16 cellular contexts compared by ENCODE assay signal in genomic region chr3:158775801-158776399, GRCh38. TPM values are rescaled to one million over a fixed set of nuclear protein-coding genes. Genes with fewer than 3 reads are reported as not detected.
DNase-seq lines count a peak whose midpoint lies in the region; ATAC-seq, FAIRE-seq and TF ChIP-seq lines count a peak whose summit lies in the region.
"Had no signal": no experiment of that assay in that cellular context is flagged by ENCODE, and none has a peak within 500 bp of the region (broad histone marks: within the 10 kb centered on the region; RNA-seq: fewer than 3 reads in every experiment).

No MANE protein-coding gene starts in this region.

- no peak overlapping the region for H3K27ac Mint-ChIP-seq in stimulated activated naive B cell treated with anti-CD40 and anti-IgM and Interleukin-4, amounts not matched to agents 10 μg/mL and 1 μg/mL and 100 μg/mL, for 72 hours
- H3K27ac Mint-ChIP-seq: natural killer cell treated with Interleukin-12 subunit alpha and Interleukin-12 subunit beta and Interleukin-15 and Interleukin-18, amount 100 ng/mL, for 72 hours; T-helper 1 cell treated with Interleukin-12 subunit alpha and Interleukin-12 subunit beta and Interleukin-4 antibody, amounts not matched to agents 30 μg/mL and 1 μg/mL, for 36 hours had no signal

- DNase-seq in OCI-M1 (lab: John Stamatoyannopoulos, UW): peak; percentile 60
- DNase-seq in neuronal stem cell (ENCODE audit: low spot score): no peak
- DNase-seq in activated naive CD4-positive, alpha-beta T cell treated with Interleukin-2 at 50 U/mL for 16 hours: no peak
- no peak for DNase-seq in stimulated activated naive B cell treated with anti-CD40 and anti-IgM and Interleukin-4, amounts not matched to agents 10 μg/mL and 1 μg/mL and 100 μg/mL, for 72 hours
- no peak for DNase-seq in Karpas-422
- no peak for DNase-seq in kidney
- DNase-seq: activated CD4-positive, alpha-beta T cell treated with anti-CD3 and anti-CD28 coated beads for 4 hours; effector CD4-positive, alpha-beta T cell; left cardiac atrium; NCI-H446 had no signal

- H3K18ac ChIP-seq in neuronal stem cell (ENCODE audit: low read length): no peak overlapping the region

- H3K4me1 Mint-ChIP-seq in stimulated activated naive B cell treated with anti-CD40 and anti-IgM and Interleukin-4, amounts not matched to agents 10 μg/mL and 1 μg/mL and 100 μg/mL, for 72 hours: no peaks in the 10 kb centered on the region

- no peak overlapping the region for H2BK15ac ChIP-seq in neuronal stem cell (ENCODE audit: low read length)

- H4K20me1 ChIP-seq in Karpas-422 (ENCODE audit: insufficient read depth, low read depth, low read length): no peaks in the 10 kb centered on the region
- H4K20me1 ChIP-seq: BLaER1 treated with 17β-estradiol and CSF1 and Interleukin-3, amounts not matched to agents 10 nM and 100 nM had no signal

- H2BK5ac ChIP-seq in neuronal stem cell (ENCODE audit: low read length): no peak overlapping the region

- H3K4me2 ChIP-seq in neuronal stem cell (ENCODE audit: insufficient read depth, low read length, poor library complexity, severe bottlenecking): no peak overlapping the region
- no peak overlapping the region for H3K4me2 ChIP-seq in Karpas-422 (ENCODE audit: low read depth, low read length, poor library complexity, severe bottlenecking)

- no peak overlapping the region for H2BK120ac ChIP-seq in neuronal stem cell (ENCODE audit: low read depth, low read length)

- FAIRE-seq in kidney (lab: Jason Lieb, UNC): no peak

- H3K9ac ChIP-seq in neuronal stem cell (ENCODE audit: low read depth, low read length, poor library complexity) (no peak overlapping the region), Karpas-422 (ENCODE audit: low read length) (no peak overlapping the region), kidney (ENCODE audit: low read length in 2 of 2) (no peak overlapping the region)

- H3K36me3 Mint-ChIP-seq in stimulated activated naive B cell treated with anti-CD40 and anti-IgM and Interleukin-4, amounts not matched to agents 10 μg/mL and 1 μg/mL and 100 μg/mL, for 72 hours: peaks cover 5 to 17% of the 10 kb centered on the region in 2 donors
- H3K36me3 Mint-ChIP-seq: natural killer cell treated with Interleukin-12 subunit alpha and Interleukin-12 subunit beta and Interleukin-15 and Interleukin-18, amount 100 ng/mL, for 72 hours had no signal

- H2AFZ ChIP-seq in neuronal stem cell (ENCODE audit: low read length) (peak overlapping the region; percentile 45), Karpas-422 (ENCODE audit: low read length) (no peak overlapping the region)

- no peak overlapping the region for H2BK12ac ChIP-seq in neuronal stem cell (ENCODE audit: low read length)

- no peak overlapping the region for H4K91ac ChIP-seq in neuronal stem cell (ENCODE audit: low read depth, low read length, poor library complexity)

- no CpG with 5 or more reads among the region's 2 CpGs for WGBS in neuronal stem cell (ENCODE audit: extremely low coverage in 2 of 2, insufficient read length in 2 of 2, insufficient replicate concordance in 1 of 2), 2 donors

- H2AK5ac ChIP-seq in neuronal stem cell (ENCODE audit: low read depth, low read length): no peak overlapping the region

- H3K36me3 ChIP-seq in neuronal stem cell (replicated peaks in 1 of 2; ENCODE audit: control insufficient read depth in 2 of 2, insufficient read depth in 2 of 2, low read length in 2 of 2) (no peaks in the 10 kb centered on the region), Karpas-422 (ENCODE audit: insufficient read depth, low read length) (no peaks in the 10 kb centered on the region), kidney (ENCODE audit: control insufficient read depth in 1 of 2, insufficient read depth in 2 of 2, low read length in 2 of 2) (no peaks in the 10 kb centered on the region)
- H3K36me3 ChIP-seq: BLaER1 treated with 17β-estradiol and CSF1 and Interleukin-3, amounts not matched to agents 10 nM and 100 nM; gastroesophageal sphincter had no signal

- H3K4me3 ChIP-seq in neuronal stem cell (ENCODE audit: low read length in 2 of 2) (no peak overlapping the region), Karpas-422 (ENCODE audit: low read length) (no peak overlapping the region), kidney (ENCODE audit: low read length in 2 of 2) (no peak overlapping the region)
- H3K4me3 ChIP-seq: BLaER1 treated with 17β-estradiol and CSF1 and Interleukin-3, amounts not matched to agents 10 nM and 100 nM; gastroesophageal sphincter had no signal

- no peaks in the 10 kb centered on the region for H3K79me2 ChIP-seq in Karpas-422 (ENCODE audit: low read length)

- intact Hi-C loops in kidney (cut with DNase I): no loop called here

- H3K27me3 Mint-ChIP-seq in stimulated activated naive B cell treated with anti-CD40 and anti-IgM and Interleukin-4, amounts not matched to agents 10 μg/mL and 1 μg/mL and 100 μg/mL, for 72 hours: no peaks in the 10 kb centered on the region
- H3K27me3 Mint-ChIP-seq: natural killer cell treated with Interleukin-12 subunit alpha and Interleukin-12 subunit beta and Interleukin-15 and Interleukin-18, amount 100 ng/mL, for 72 hours had no signal

- no peak overlapping the region for H3K27ac ChIP-seq in neuronal stem cell (replicated peaks; ENCODE audit: low read length)
- no peak overlapping the region for H3K27ac ChIP-seq in Karpas-422 (ENCODE audit: low read length)
- H3K27ac ChIP-seq in kidney (ENCODE audit: low read depth in 2 of 2, low read length in 2 of 2): no peak overlapping the region

- no peak overlapping the region for H3K23ac ChIP-seq in neuronal stem cell (ENCODE audit: low read depth, low read length, poor library complexity)

- no peaks in the 10 kb centered on the region for H3K9me3 Mint-ChIP-seq in stimulated activated naive B cell treated with anti-CD40 and anti-IgM and Interleukin-4, amounts not matched to agents 10 μg/mL and 1 μg/mL and 100 μg/mL, for 72 hours
- H3K9me3 Mint-ChIP-seq: natural killer cell treated with Interleukin-12 subunit alpha and Interleukin-12 subunit beta and Interleukin-15 and Interleukin-18, amount 100 ng/mL, for 72 hours; T-helper 1 cell treated with Interleukin-12 subunit alpha and Interleukin-12 subunit beta and Interleukin-4 antibody, amounts not matched to agents 30 μg/mL and 1 μg/mL, for 36 hours had no signal

- H3K4ac ChIP-seq in neuronal stem cell (ENCODE audit: low read length): no peak overlapping the region

- no peak overlapping the region for H3K4me3 Mint-ChIP-seq in stimulated activated naive B cell treated with anti-CD40 and anti-IgM and Interleukin-4, amounts not matched to agents 10 μg/mL and 1 μg/mL and 100 μg/mL, for 72 hours
- H3K4me3 Mint-ChIP-seq: natural killer cell treated with Interleukin-12 subunit alpha and Interleukin-12 subunit beta and Interleukin-15 and Interleukin-18, amount 100 ng/mL, for 72 hours; T-helper 1 cell treated with Interleukin-12 subunit alpha and Interleukin-12 subunit beta and Interleukin-4 antibody, amounts not matched to agents 30 μg/mL and 1 μg/mL, for 36 hours had no signal

- H3K79me1 ChIP-seq in neuronal stem cell (ENCODE audit: low read depth, low read length): no peaks in the 10 kb centered on the region

- H3K4me1 ChIP-seq in neuronal stem cell (ENCODE audit: control insufficient read depth in 2 of 2, insufficient read depth in 1 of 2, low read depth in 1 of 2, low read length in 2 of 2) (no peaks in the 10 kb centered on the region), Karpas-422 (ENCODE audit: low read length) (no peaks in the 10 kb centered on the region), kidney (ENCODE audit: control insufficient read depth in 1 of 2, insufficient read depth in 1 of 2, low read depth in 1 of 2, low read length in 2 of 2) (no peaks in the 10 kb centered on the region)

- no peak overlapping the region for H3K14ac ChIP-seq in neuronal stem cell (ENCODE audit: low read length)

- H3K9me3 ChIP-seq in neuronal stem cell (replicated peaks in 1 of 2; ENCODE audit: control insufficient read depth in 2 of 2, insufficient read depth in 1 of 2, low read depth in 1 of 2, low read length in 2 of 2) (no peaks in the 10 kb centered on the region), Karpas-422 (ENCODE audit: low read length) (no peaks in the 10 kb centered on the region), kidney (ENCODE audit: control insufficient read depth in 1 of 2, low read length in 2 of 2) (no peaks in the 10 kb centered on the region)
- H3K9me3 ChIP-seq: BLaER1 treated with 17β-estradiol and CSF1 and Interleukin-3, amounts not matched to agents 10 nM and 100 nM; gastroesophageal sphincter had no signal

- no peak for TF ChIP-seq CTCF in kidney (IDR thresholded peaks at IDR 0.05; ENCODE audit: borderline replicate concordance, extremely low read depth, insufficient read depth)

- H4K8ac ChIP-seq in neuronal stem cell (ENCODE audit: low read depth, low read length): no peak overlapping the region

- peak; percentile 50 for ATAC-seq in GM19035 (IDR thresholded peaks at IDR 0.05; ENCODE audit: unreplicated experiment)
- peak; percentile 65 for ATAC-seq in HG02870 (IDR thresholded peaks at IDR 0.05; ENCODE audit: unreplicated experiment)
- no peak for ATAC-seq in stimulated activated naive B cell treated with anti-CD40 and anti-IgM and Interleukin-4, amounts not matched to agents 10 μg/mL and 1 μg/mL and 100 μg/mL, for 72 hours (replicated peaks)
- ATAC-seq: gastroesophageal sphincter had no signal

- no peaks in the 10 kb centered on the region for H3K9me2 ChIP-seq in Karpas-422 (replicated peaks; ENCODE audit: insufficient read depth, low read length)

- H3K27me3 ChIP-seq in neuronal stem cell (ENCODE audit: control insufficient read depth in 3 of 3, insufficient read depth in 3 of 3, low read depth in 1 of 3, low read length in 3 of 3) (no peaks in the 10 kb centered on the region), Karpas-422 (ENCODE audit: low read length) (no peaks in the 10 kb centered on the region)
- H3K27me3 ChIP-seq: BLaER1 treated with 17β-estradiol and CSF1 and Interleukin-3, amounts not matched to agents 10 nM and 100 nM; gastroesophageal sphincter had no signal

RNA-seq across cellular contexts. Expression of gene MFSD1, which starts 26.0 kb away (rescaled TPM):
- polyA plus RNA-seq in neuronal stem cell (2013, experiment 1 of 2): 4.2 TPM
- 3.4 TPM for polyA plus RNA-seq in neuronal stem cell (2013, experiment 2 of 2)
- 64.7 and 114 TPM in 2 replicates for total RNA-seq in Karpas-422 (2014; rRNA removed; shearing (Covaris generic); ENCODE audit: low replicate concordance)
- total RNA-seq in kidney: 76.2 TPM
- 46.5 TPM for polyA plus RNA-seq in kidney (ENCODE audit: insufficient read depth, low read depth, low replicate concordance)

RNA-seq across cellular contexts. Expression of gene RARRES1, which starts 43.6 kb away (rescaled TPM):
- polyA plus RNA-seq in neuronal stem cell (2013, experiment 1 of 2): 0.89 TPM
- 0.96 TPM for polyA plus RNA-seq in neuronal stem cell (2013, experiment 2 of 2)
- not detected in 2 replicates for total RNA-seq in Karpas-422 (2014; rRNA removed; shearing (Covaris generic); ENCODE audit: low replicate concordance)
- 94.0 TPM for total RNA-seq in kidney
- polyA plus RNA-seq in kidney (ENCODE audit: insufficient read depth, low read depth, low replicate concordance): 10.3 TPM
- total RNA-seq: natural killer cell treated with Interleukin-12 subunit alpha and Interleukin-12 subunit beta and Interleukin-15 and Interleukin-18, amount 100 ng/mL, for 72 hours had no signal

Comparison
In these comparisons a context has a peak if more than half of its experiments do, and no peak if none do; other contexts are left out.
1. ATAC-seq: peak in GM19035 (single experiment) and HG02870 (single experiment); none in stimulated activated naive B cell treated with anti-CD40 and anti-IgM and Interleukin-4, amounts not matched to agents 10 μg/mL and 1 μg/mL and 100 μg/mL, for 72 hours (0 of 2).
2. RNA of gene RARRES1, which starts 43.6 kb away (total RNA-seq): 94.0 TPM in kidney (single experiment); not detected in Karpas-422; every median in the first group is over 10 times any median in the second.